12 cellular contexts compared by ENCODE assay signal in genomic region chr3:41681479-41681878, GRCh38.
A peak's percentile ranks its signal among the peaks of the same experiment; 100 is the strongest.
DNase-seq lines count a peak whose midpoint lies in the region; ATAC-seq, FAIRE-seq and TF ChIP-seq lines count a peak whose summit lies in the region.
"Had no signal": no experiment of that assay in that cellular context is flagged by ENCODE, and none has a peak within 500 bp of the region (broad histone marks: within the 10 kb centered on the region; RNA-seq: fewer than 3 reads in every experiment).

No MANE protein-coding gene starts in this region.

- no peak for TF ChIP-seq CTCF in hepatocyte (IDR thresholded peaks at IDR 0.05; ENCODE audit: poor library complexity)

- no peaks in the 10 kb centered on the region for H4K20me1 ChIP-seq in hepatocyte (ENCODE audit: insufficient read depth, poor library complexity, severe bottlenecking)

- no peaks in the 10 kb centered on the region for H3K9me3 ChIP-seq in hepatocyte (ENCODE audit: low read depth)

- H3K27ac ChIP-seq in hepatocyte: no peak overlapping the region

- no peak for ATAC-seq in HG02642 (IDR thresholded peaks at IDR 0.05; ENCODE audit: poor library complexity, unreplicated experiment)
- ATAC-seq in GM21825 (IDR thresholded peaks at IDR 0.05; ENCODE audit: unreplicated experiment): no peak

- H3K4me3 ChIP-seq in hepatocyte: no peak overlapping the region

- peak; percentile 93 for DNase-seq in A172 (ENCODE audit: low spot score)
- DNase-seq in HTR-8/SVneo (ENCODE audit: insufficient read length, low spot score): peak; percentile 35
- peak; percentile 16 for DNase-seq in T1000 (lab: John Stamatoyannopoulos, UW)
- DNase-seq in hepatocyte (ENCODE audit: low spot score): peak; percentile 23
- no peak for DNase-seq in midbrain (lab: John Stamatoyannopoulos, UW)
- no peak for DNase-seq in pons (ENCODE audit: low spot score)
- DNase-seq: activated CD4-positive, CD25-positive, alpha-beta regulatory T cell treated with anti-CD3 and anti-CD28 coated beads, Interleukin-2, amount 50 U/mL, for 72 hours; CD4-positive, CD25-positive, alpha-beta regulatory T cell; naive B cell had no signal

- no peaks in the 10 kb centered on the region for H3K36me3 ChIP-seq in hepatocyte (replicated peaks; ENCODE audit: insufficient read depth, low read depth)

- no peaks in the 10 kb centered on the region for H3K27me3 ChIP-seq in hepatocyte

- H3K4me1 ChIP-seq in hepatocyte (ENCODE audit: insufficient read depth): peaks cover 29% of the 10 kb centered on the region

- peak overlapping the region; percentile 7 for H3K4me2 ChIP-seq in hepatocyte

- H3K9me2 ChIP-seq in hepatocyte (replicated peaks; ENCODE audit: insufficient read depth): no peaks in the 10 kb centered on the region

- no peak overlapping the region for H2AFZ ChIP-seq in hepatocyte

- no peaks in the 10 kb centered on the region for H3K79me2 ChIP-seq in hepatocyte

- 63% methylated on average over 3 of the region's 3 CpGs for WGBS in hepatocyte (ENCODE audit: low lambda C conversion rate, missing lambda C conversion rate)

- FAIRE-seq in HTR-8/SVneo (lab: Jason Lieb, UNC): no peak
- FAIRE-seq: colon had no signal

Comparison
In these comparisons a context has a peak if more than half of its experiments do, and no peak if none do; other contexts are left out.
1. DNase-seq: peak in A172 (single experiment), HTR-8/SVneo (single experiment), T1000 (single experiment) and hepatocyte (single experiment); none in midbrain (single experiment) and pons (single experiment).